Comparison of ENCODE assay signal across 16 cellular contexts in the genomic region with DNA sequence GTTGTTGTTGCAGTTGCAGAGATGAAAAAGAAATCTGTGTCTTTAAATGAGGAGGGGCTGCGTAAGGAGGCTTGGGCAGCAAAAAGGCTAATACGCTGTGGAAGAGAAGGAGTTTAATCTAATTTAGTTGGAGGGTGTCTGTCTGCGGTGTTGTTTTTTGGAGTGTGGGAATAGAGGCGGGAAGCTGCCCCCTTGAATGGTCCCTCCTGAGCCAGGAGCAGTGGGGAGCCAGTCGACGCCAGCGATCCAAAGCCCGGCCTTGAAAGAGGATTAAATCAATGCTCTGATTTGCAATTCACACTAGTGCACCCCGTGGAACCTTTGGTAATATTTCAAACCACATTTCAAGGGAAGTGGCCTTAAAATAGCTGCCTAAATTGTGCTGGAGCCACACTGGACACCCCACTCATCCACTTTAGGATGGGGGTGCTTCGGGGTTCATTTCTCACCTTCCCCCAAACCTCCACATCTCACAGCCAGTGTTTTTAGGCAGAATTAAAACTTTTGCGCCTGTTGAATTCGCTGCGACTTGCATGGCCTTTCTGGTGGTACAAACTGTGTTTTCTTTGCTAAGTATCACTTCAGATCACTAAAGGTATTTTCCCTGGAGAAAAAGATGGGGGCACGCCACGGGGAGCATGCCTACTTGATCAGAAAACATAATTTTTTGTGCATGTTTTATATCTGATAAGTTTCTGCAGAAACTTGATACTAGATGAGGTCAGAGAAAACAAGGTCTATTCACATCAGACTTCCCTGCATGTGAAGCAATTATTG. TPM values are rescaled to one million over a fixed set of nuclear protein-coding genes. Genes with fewer than 3 reads are reported as not detected.
DNase-seq lines count a peak whose midpoint lies in the region; FAIRE-seq and TF ChIP-seq lines count a peak whose summit lies in the region.
"Had no signal": no experiment of that assay in that cellular context is flagged by ENCODE, and none has a peak within 500 bp of the region (broad histone marks: within the 10 kb centered on the region; RNA-seq: fewer than 3 reads in every experiment).

No MANE protein-coding gene starts in this region.

- H3K79me1 ChIP-seq in H1 (ENCODE audit: low read depth, low read length) (no peaks in the 10 kb centered on the region), mesenchymal stem cell (replicated peaks; ENCODE audit: low read length, poor library complexity, severe bottlenecking) (no peaks in the 10 kb centered on the region)

- H3K56ac ChIP-seq in H1 (replicated peaks; ENCODE audit: insufficient read length, low read depth, low read length): no peak overlapping the region

- H3K4me1 ChIP-seq in H1 (replicated peaks in 1 of 4; ENCODE audit: control insufficient read depth in 3 of 4, insufficient read depth in 4 of 4, low read length in 3 of 4): peaks cover 7 to 24% (median 17%) of the 10 kb centered on the region in 4 experiments
- H3K4me1 ChIP-seq in mesenchymal stem cell (ENCODE audit: control insufficient read depth, insufficient read depth, low read depth, low read length): peaks cover 24% of the 10 kb centered on the region

- peaks cover 4 to 5% of the 10 kb centered on the region in 2 experiments for H4K20me1 ChIP-seq in H1 (replicated peaks in 1 of 2; ENCODE audit: control insufficient read depth in 1 of 2, insufficient read depth in 2 of 2, low read length in 2 of 2)

- H3K27ac ChIP-seq in H1 (ENCODE audit: low read depth, low read length): no peak overlapping the region
- no peak overlapping the region for H3K27ac ChIP-seq in mesenchymal stem cell (ENCODE audit: low read length, poor library complexity, severe bottlenecking)
- H3K27ac ChIP-seq: BLaER1 treated with 17β-estradiol and CSF1 and Interleukin-3, amounts not matched to agents 10 nM and 100 nM; GM23248 had no signal

- H2BK120ac ChIP-seq in H1 (replicated peaks; ENCODE audit: low read depth, low read length) (no peak overlapping the region), mesenchymal stem cell (ENCODE audit: low read depth, low read length) (no peak overlapping the region)

- 4% methylated on average over 15 of the region's 15 CpGs; no CpG with 5 or more reads in 1 of the 2 experiments for WGBS in H1 (ENCODE audit: extremely low coverage in 1 of 2, insufficient coverage in 1 of 2, insufficient read length in 1 of 2, insufficient replicate concordance in 2 of 2, low coverage in 1 of 2, low lambda C conversion rate in 2 of 2, missing lambda C conversion rate in 1 of 2), 2 experiments
- 22% methylated on average over 15 of the region's 15 CpGs for WGBS in mesenchymal stem cell

- H4K91ac ChIP-seq in H1 (replicated peaks; ENCODE audit: insufficient read length, low read length) (no peak overlapping the region), mesenchymal stem cell (ENCODE audit: low read length) (no peak overlapping the region)

- no peak overlapping the region for H2AK5ac ChIP-seq in H1 (ENCODE audit: low read depth, low read length)
- no peak overlapping the region for H2AK5ac ChIP-seq in mesenchymal stem cell (ENCODE audit: low read length, severe bottlenecking)

- H3K4me2 ChIP-seq in H1 (ENCODE audit: insufficient read depth in 1 of 2, low read depth in 2 of 2, low read length in 2 of 2) (peak overlapping the region; percentile 36 to 47), mesenchymal stem cell (ENCODE audit: low read length, poor library complexity, severe bottlenecking) (no peak overlapping the region)
- H3K4me2 ChIP-seq: BLaER1 treated with 17β-estradiol and CSF1 and Interleukin-3, amounts not matched to agents 10 nM and 100 nM had no signal

- H3K27me3 Mint-ChIP-seq in nephron progenitor cell (ENCODE audit: low read depth, poor library complexity): no peaks in the 10 kb centered on the region

- H3K27ac Mint-ChIP-seq in nephron progenitor cell: peak overlapping the region; percentile 57
- H3K27ac Mint-ChIP-seq: CD4-positive, CD25-positive, alpha-beta regulatory T cell had no signal

- no peak overlapping the region for H3K14ac ChIP-seq in H1 (ENCODE audit: insufficient read length)
- H3K14ac ChIP-seq in mesenchymal stem cell (ENCODE audit: low read length in 2 of 2): no peak overlapping the region

- no peaks in the 10 kb centered on the region for H3K79me2 ChIP-seq in H1 (ENCODE audit: control insufficient read depth in 1 of 2, insufficient read depth in 2 of 2, low read length in 2 of 2)

- H3K4me3 Mint-ChIP-seq in nephron progenitor cell: no peak overlapping the region
- H3K4me3 Mint-ChIP-seq: CD4-positive, CD25-positive, alpha-beta regulatory T cell had no signal

- H2AFZ ChIP-seq in H1 (ENCODE audit: low read length) (no peak overlapping the region), mesenchymal stem cell (ENCODE audit: low read depth, low read length) (no peak overlapping the region)
- H2AFZ ChIP-seq: GM23248 had no signal

- H2BK15ac ChIP-seq in H1 (ENCODE audit: low read length) (no peak overlapping the region), mesenchymal stem cell (ENCODE audit: low read depth, poor library complexity, severe bottlenecking) (no peak overlapping the region)

- H4K8ac ChIP-seq in H1 (ENCODE audit: extremely low read depth, insufficient read depth, low read length) (no peak overlapping the region), mesenchymal stem cell (ENCODE audit: low read length) (no peak overlapping the region)

- H3K9ac ChIP-seq in H1 (replicated peaks in 1 of 4; ENCODE audit: extremely low read depth in 1 of 4, low read depth in 3 of 4, low read length in 3 of 4) (no peak overlapping the region), mesenchymal stem cell (ENCODE audit: low read length) (no peak overlapping the region)
- H3K9ac ChIP-seq: BLaER1 treated with 17β-estradiol and CSF1 and Interleukin-3, amounts not matched to agents 10 nM and 100 nM; GM23248 had no signal

- TF ChIP-seq CTCF in H1 (IDR thresholded peaks at IDR 0.05; ENCODE audit: control extremely low read depth in 1 of 3, insufficient read depth in 1 of 3, low read depth in 1 of 3, low read length in 3 of 3) (no peak), nephron progenitor cell (IDR thresholded peaks at IDR 0.05) (no peak)

- H3K27me3 ChIP-seq in H7 (ENCODE audit: control insufficient read depth, insufficient read depth, low read length) (peaks cover 75% of the 10 kb centered on the region), H1 (replicated peaks in 1 of 4; ENCODE audit: control insufficient read depth in 3 of 4, extremely low read depth in 1 of 4, insufficient read depth in 3 of 4, low read length in 3 of 4) (peaks cover 58 to 84% (median 76%) of the 10 kb centered on the region in 4 experiments), mesenchymal stem cell (ENCODE audit: control insufficient read depth in 1 of 2, insufficient read depth in 1 of 2, low read length in 2 of 2) (peaks cover 51 to 62% of the 10 kb centered on the region in 2 experiments)

- CTCF ChIA-PET in H1 (lab: Charles Lee; ENCODE audit: partially characterized antibody): interaction anchor here (1.1 to 2.0 kb wide), 3 partner anchors 13 to 111 kb away, joined by 3 to 5 read pairs (median 3); no protein-coding TSS in a partner anchor

- peaks cover 13% of the 10 kb centered on the region; the same call in 1 of the 2 replicates for H3K23me2 ChIP-seq in H1 (ENCODE audit: low read depth, low read length)

- H3K4me3 ChIP-seq in H7 (ENCODE audit: insufficient read depth, low read depth, low read length) (no peak overlapping the region), H1 (ENCODE audit: extremely low read depth in 1 of 4, insufficient read depth in 2 of 4, low read depth in 3 of 4, low read length in 4 of 4) (0 out of 8 replicates have a peak overlapping the region, but pooled peaks of 1 of the 4 experiments have one; percentile 29), mesenchymal stem cell (ENCODE audit: insufficient read depth in 1 of 2, low read depth in 1 of 2, low read length in 2 of 2) (no peak overlapping the region)
- H3K4me3 ChIP-seq: BLaER1 treated with 17β-estradiol and CSF1 and Interleukin-3, amounts not matched to agents 10 nM and 100 nM; GM23248; HAP-1 had no signal

- no peak for TF ChIP-seq EP300 in H1 (IDR thresholded peaks at IDR 0.05; ENCODE audit: borderline replicate concordance in 1 of 2, low read depth in 2 of 2, low read length in 2 of 2)

- H3K18ac ChIP-seq in H1 (ENCODE audit: extremely low read depth, low read length) (no peak overlapping the region), mesenchymal stem cell (ENCODE audit: low read depth in 1 of 2, low read length in 2 of 2) (no peak overlapping the region)

- H3K9me3 Mint-ChIP-seq in nephron progenitor cell: no peaks in the 10 kb centered on the region

- H3K23ac ChIP-seq in H1 (ENCODE audit: insufficient read length) (no peak overlapping the region), mesenchymal stem cell (ENCODE audit: low read length in 2 of 2) (no peak overlapping the region)

- H3K36me3 ChIP-seq in H7 (replicated peaks; ENCODE audit: control insufficient read depth, insufficient read depth, low read length) (no peaks in the 10 kb centered on the region), H1 (ENCODE audit: control insufficient read depth in 2 of 4, insufficient read depth in 4 of 4, low read length in 3 of 4) (peaks cover 0 to 3% (median 0%) of the 10 kb centered on the region in 4 experiments; a peak in 1 of 8 replicates), mesenchymal stem cell (ENCODE audit: control insufficient read depth in 1 of 2, insufficient read depth in 2 of 2, low read depth in 1 of 2, low read length in 2 of 2) (no peaks in the 10 kb centered on the region)
- H3K36me3 ChIP-seq: BLaER1 treated with 17β-estradiol and CSF1 and Interleukin-3, amounts not matched to agents 10 nM and 100 nM; HAP-1 had no signal

- intact Hi-C loops in posterior vena cava (cut with DNase I): no loop called here

- POLR2A ChIA-PET in H1 (lab: Charles Lee; ENCODE audit: partially characterized antibody): no interaction called here

- H3K36me3 Mint-ChIP-seq in nephron progenitor cell (ENCODE audit: low read depth): peaks cover 20% of the 10 kb centered on the region
- H3K36me3 Mint-ChIP-seq: CD4-positive, CD25-positive, alpha-beta regulatory T cell had no signal

- TF ChIP-seq RAD21 in H1 (IDR thresholded peaks at IDR 0.05 in 1 of 2, conservative IDR thresholded peaks at IDR 0.05 in 1 of 2; ENCODE audit: low read depth in 2 of 2, low read length in 2 of 2): no peak

- no peak for TF ChIP-seq POLR2A in H1 (IDR thresholded peaks at IDR 0.05; ENCODE audit: control extremely low read depth in 1 of 2, low read depth in 2 of 2, low read length in 2 of 2)

- no peak overlapping the region for H2BK5ac ChIP-seq in H1 (ENCODE audit: low read depth, low read length)
- H2BK5ac ChIP-seq in mesenchymal stem cell (ENCODE audit: low read depth, low read length, poor library complexity, severe bottlenecking): no peak overlapping the region

- peaks cover 25% of the 10 kb centered on the region for H3K4me1 Mint-ChIP-seq in nephron progenitor cell

- H3K9me3 ChIP-seq in H1 (ENCODE audit: insufficient read depth in 2 of 2, low read depth in 1 of 2, low read length in 1 of 2): no peaks in the 10 kb centered on the region
- H3K9me3 ChIP-seq in mesenchymal stem cell (ENCODE audit: control insufficient read depth, low read length): no peaks in the 10 kb centered on the region
- H3K9me3 ChIP-seq: HAP-1 had no signal

- DNase-seq in H7 (peak; percentile 77), H1 (ENCODE audit: low read depth in 1 of 2, low spot score in 2 of 2) (no peak), nephron progenitor cell (no peak), posterior vena cava (ENCODE audit: low spot score) (peak; percentile 37), hippocampal formation (lab: John Stamatoyannopoulos, UW) (no peak), mesenchymal stem cell (no peak), OCI-M1 (lab: John Stamatoyannopoulos, UW) (no peak), NCI-H2196 treated with DMSO at 0.1 percent for 48 hours (lab: John Stamatoyannopoulos, UW; ENCODE audit: unreplicated experiment) (no peak)
- DNase-seq: ACHN; CD4-positive, CD25-positive, alpha-beta regulatory T cell; GM23248 had no signal

- H3K4ac ChIP-seq in H1 (replicated peaks; ENCODE audit: insufficient read length, low read depth, low read length) (no peak overlapping the region), mesenchymal stem cell (ENCODE audit: low read depth in 1 of 2, low read length in 2 of 2) (no peak overlapping the region)

- no peak overlapping the region for H2BK20ac ChIP-seq in H1 (ENCODE audit: low read length)

- H2BK12ac ChIP-seq in H1 (ENCODE audit: low read depth, low read length): no peak overlapping the region
- no peak overlapping the region for H2BK12ac ChIP-seq in mesenchymal stem cell (ENCODE audit: low read length in 2 of 2)

- no peak overlapping the region for H4K5ac ChIP-seq in H1 (ENCODE audit: insufficient read length, low read depth, low read length)

- no peak for FAIRE-seq in H1 (lab: Jason Lieb, UNC)
- FAIRE-seq: HepG2 had no signal

RNA-seq across cellular contexts. Expression of a gene that starts 4.1 kb away (rescaled TPM):
- total RNA-seq in H7 (2014; rRNA removed; shearing (Covaris generic)): 14.1 and 20.2 TPM in 2 replicates
- total RNA-seq in H1 (2021; fragmentation: NEBNext Ultra II Directional; extraction: Animal tissue kit (Norgen Biotek cat#: 25700)): 0.36 and 0.60 TPM in 2 replicates
- polyA plus RNA-seq in H1 (2011; rRNA removed): 0.11 and 0.36 TPM in 2 replicates
- polyA plus RNA-seq in H1 (2011; cell fraction: cytosol; rRNA removed): 0.32 TPM
- polyA plus RNA-seq in H1 (2011; cell fraction: nucleus; rRNA removed): 0.58 TPM
- polyA plus RNA-seq in H1 (2012, experiment 1 of 2): 0.10 to 0.36 TPM (median 0.24 TPM) in 4 replicates
- 0.20 TPM for polyA plus RNA-seq in H1 (2012, experiment 2 of 2)
- polyA plus RNA-seq in H1 (2013, experiment 1 of 2): 0.41 TPM
- 0.52 TPM for polyA plus RNA-seq in H1 (2013, experiment 2 of 2)
- polyA minus RNA-seq in H1 (2011; rRNA and poly(A)+ RNA removed): 0.32 and 0.34 TPM in 2 replicates
- polyA minus RNA-seq in H1 (2011; cell fraction: cytosol; rRNA and poly(A)+ RNA removed): 0.51 TPM
- polyA minus RNA-seq in H1 (2011; cell fraction: nucleus; rRNA and poly(A)+ RNA removed): 2.1 TPM
- 1 to 10 TPM in 1 of 2 donors, under 1 TPM in 1; 0.51 to 1.1 TPM for total RNA-seq in posterior vena cava
- polyA plus RNA-seq in mesenchymal stem cell (2013, experiment 1 of 2): 0.15 TPM
- 0.11 TPM for polyA plus RNA-seq in mesenchymal stem cell (2013, experiment 2 of 2)
- total RNA-seq: A172; CD4-positive, CD25-positive, alpha-beta regulatory T cell; GM23248; HepG2; HT1080 had no signal
- polyA plus RNA-seq: CD4-positive, CD25-positive, alpha-beta regulatory T cell; GM23248; HepG2 had no signal

Comparison
In these comparisons a context has a peak if more than half of its experiments do, and no peak if none do; other contexts are left out.
1. DNase-seq: peak in H7 (single experiment) and posterior vena cava (single experiment); none in H1 (0 of 2), nephron progenitor cell (single experiment), hippocampal formation (0 of 2), mesenchymal stem cell (single experiment), OCI-M1 (single experiment) and NCI-H2196 treated with DMSO at 0.1 percent for 48 hours (single experiment).